In genomic region chr7:82434275-82435022, GRCh38 we compare ENCODE assay signal across 35 cellular contexts. TPM values are rescaled to one million over a fixed set of nuclear protein-coding genes. Genes with fewer than 3 reads are reported as not detected.
"Had no signal": no experiment of that assay in that cellular context is flagged by ENCODE, and none has a peak within 500 bp of the region (broad histone marks: within the 10 kb centered on the region; RNA-seq: fewer than 3 reads in every experiment).

No MANE protein-coding gene starts in this region.

- H3K27me3 ChIP-seq: adrenal gland, ascending aorta, cardiac muscle cell had no signal

- ATAC-seq: activated CD8-positive, alpha-beta T cell treated with anti-CD3 and anti-CD28 coated beads for 36 hours; activated naive CD4-positive, alpha-beta T cell treated with anti-CD3 and anti-CD28 coated beads, Interleukin-2, amount 50 U/mL, for 72 hours; activated T-cell treated with anti-CD3 and anti-CD28 coated beads, Interleukin-2, amount 50 U/mL, for 4 hours; activated T-cell treated with anti-CD3 and anti-CD28 coated beads, Interleukin-2, amount 50 U/mL, for 72 hours; activated T-helper 17 cell treated with anti-CD3 and anti-CD28 coated beads, Interleukin-2, amount 50 U/mL, for 72 hours had no signal

- H3K4me1 ChIP-seq: ascending aorta had no signal

- H3K36me3 ChIP-seq: adrenal gland, ascending aorta, cardiac muscle cell had no signal

- FAIRE-seq: bronchial epithelial cell, TTC549 had no signal

- H3K9me3 ChIP-seq: adrenal gland, ascending aorta had no signal

- H3K4me3 ChIP-seq: adrenal gland, ascending aorta, cardiac muscle cell had no signal

- DNase-seq: activated B cell treated with CpG ODN at 0.5 μM for 24 hours; activated CD4-positive, alpha-beta memory T cell treated with anti-CD3 and anti-CD28 coated beads for 36 hours; activated CD4-positive, alpha-beta T cell treated with anti-CD3 and anti-CD28 coated beads for 4 hours; activated CD4-positive, alpha-beta T cell treated with anti-CD3 and anti-CD28 coated beads, Interleukin-2, amount 10 ng/mL, durations not matched to agents 24 days and 14 days; activated CD4-positive, alpha-beta T cell treated with anti-CD3 and anti-CD28 coated beads, Interleukin-2, amount 50 U/mL, for 1 hour; activated CD4-positive, alpha-beta T cell treated with anti-CD3 and anti-CD28 coated beads, Interleukin-2, amount 50 U/mL, for 4 hours; activated CD4-positive, CD25-positive, alpha-beta regulatory T cell treated with anti-CD3 and anti-CD28 coated beads, Interleukin-2, amount 50 U/mL, for 72 hours; activated CD8-positive, alpha-beta memory T cell treated with anti-CD3 and anti-CD28 coated beads, Interleukin-2, amount 50 U/mL, for 4 hours; activated CD8-positive, alpha-beta T cell treated with anti-CD3 and anti-CD28 coated beads for 36 hours; activated effector memory CD4-positive, alpha-beta T cell treated with anti-CD3 and anti-CD28 coated beads, Interleukin-2, amount 50 U/mL, for 16 hours; activated gamma-delta T cell treated with Interleukin-2 at 50 U/mL for 16 hours; activated naive CD4-positive, alpha-beta T cell; activated naive CD4-positive, alpha-beta T cell treated with anti-CD3 and anti-CD28 coated beads for 36 hours; activated naive CD4-positive, alpha-beta T cell treated with anti-CD3 and anti-CD28 coated beads, Interleukin-2, amount 50 U/mL, for 16 hours; activated naive CD8-positive, alpha-beta T cell treated with anti-CD3 and anti-CD28 coated beads for 36 hours; activated T-cell treated with anti-CD3 and anti-CD28 coated beads for 4 hours; activated T-cell treated with anti-CD3 and anti-CD28 coated beads, Interleukin-2, amount 50 U/mL, for 1 hour; activated T-cell treated with anti-CD3 and anti-CD28 coated beads, Interleukin-2, amount 50 U/mL, for 4 hours; activated T-cell treated with anti-CD3 and anti-CD28 coated beads, Interleukin-2, amount 50 U/mL, for 72 hours; adrenal gland; amniotic stem cell; anterior cingulate cortex; caudate nucleus; cerebellar nuclear complex; T-helper 2 cell; T-helper 9 cell had no signal

- H3K27ac ChIP-seq: adrenal gland, ascending aorta, cardiac muscle cell, VCaP had no signal

RNA-seq across cellular contexts. Expression of gene CACNA2D1, which starts 9.1 kb away (rescaled TPM):
- total RNA-seq: activated B cell treated with CpG ODN at 0.5 μM for 24 hours; activated CD4-positive, alpha-beta memory T cell treated with anti-CD3 and anti-CD28 coated beads for 36 hours; activated CD4-positive, alpha-beta T cell treated with anti-CD3 and anti-CD28 coated beads, Interleukin-2, amount 10 ng/mL, durations not matched to agents 24 days and 14 days; activated CD8-positive, alpha-beta memory T cell treated with anti-CD3 and anti-CD28 coated beads for 36 hours; activated CD8-positive, alpha-beta T cell treated with anti-CD3 and anti-CD28 coated beads for 36 hours; activated naive CD4-positive, alpha-beta T cell treated with anti-CD3 and anti-CD28 coated beads for 36 hours; activated naive CD4-positive, alpha-beta T cell treated with anti-CD3 and anti-CD28 coated beads, Interleukin-2, amount 50 U/mL, for 72 hours; activated naive CD8-positive, alpha-beta T cell treated with anti-CD3 and anti-CD28 coated beads for 36 hours; activated T-helper 1 cell treated with anti-CD3 and anti-CD28 coated beads, Interleukin-12 subunit alpha, Interleukin-12 subunit beta, Interleukin-2, Interleukin-4 antibody, amounts not matched to agents 30 ng/mL and 10 ng/mL and 1 ng/mL, durations not matched to agents 14 hours and 24 hours and 36 hours; activated T-helper 17 cell treated with anti-CD3 and anti-CD28 coated beads, Interleukin-2, amount 50 U/mL, for 72 hours had no signal
